1 cellular context compared by ENCODE assay signal in the genomic region with DNA sequence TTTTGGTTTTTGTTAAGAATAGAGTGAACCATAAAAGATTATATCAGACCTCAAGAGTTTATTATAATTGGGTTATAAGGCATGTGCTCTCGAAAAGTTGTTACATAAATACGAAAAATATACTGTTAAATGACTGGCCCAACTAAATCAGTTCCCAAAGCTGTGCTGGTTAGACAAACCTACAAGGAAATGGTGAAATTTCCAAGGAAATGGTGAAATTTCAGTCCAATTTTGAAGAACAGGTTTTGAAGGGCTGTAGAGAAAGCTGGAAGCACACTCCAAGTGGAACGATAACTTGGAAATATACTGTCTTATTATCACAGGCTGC.
TF ChIP-seq lines count a peak whose summit lies in the region.

No MANE protein-coding gene starts in this region.

TF ChIP-seq in K562, 482 proteins besides CTCF, POLR2A, EP300 and RAD21:
- TF ChIP-seq, protein P1, sequence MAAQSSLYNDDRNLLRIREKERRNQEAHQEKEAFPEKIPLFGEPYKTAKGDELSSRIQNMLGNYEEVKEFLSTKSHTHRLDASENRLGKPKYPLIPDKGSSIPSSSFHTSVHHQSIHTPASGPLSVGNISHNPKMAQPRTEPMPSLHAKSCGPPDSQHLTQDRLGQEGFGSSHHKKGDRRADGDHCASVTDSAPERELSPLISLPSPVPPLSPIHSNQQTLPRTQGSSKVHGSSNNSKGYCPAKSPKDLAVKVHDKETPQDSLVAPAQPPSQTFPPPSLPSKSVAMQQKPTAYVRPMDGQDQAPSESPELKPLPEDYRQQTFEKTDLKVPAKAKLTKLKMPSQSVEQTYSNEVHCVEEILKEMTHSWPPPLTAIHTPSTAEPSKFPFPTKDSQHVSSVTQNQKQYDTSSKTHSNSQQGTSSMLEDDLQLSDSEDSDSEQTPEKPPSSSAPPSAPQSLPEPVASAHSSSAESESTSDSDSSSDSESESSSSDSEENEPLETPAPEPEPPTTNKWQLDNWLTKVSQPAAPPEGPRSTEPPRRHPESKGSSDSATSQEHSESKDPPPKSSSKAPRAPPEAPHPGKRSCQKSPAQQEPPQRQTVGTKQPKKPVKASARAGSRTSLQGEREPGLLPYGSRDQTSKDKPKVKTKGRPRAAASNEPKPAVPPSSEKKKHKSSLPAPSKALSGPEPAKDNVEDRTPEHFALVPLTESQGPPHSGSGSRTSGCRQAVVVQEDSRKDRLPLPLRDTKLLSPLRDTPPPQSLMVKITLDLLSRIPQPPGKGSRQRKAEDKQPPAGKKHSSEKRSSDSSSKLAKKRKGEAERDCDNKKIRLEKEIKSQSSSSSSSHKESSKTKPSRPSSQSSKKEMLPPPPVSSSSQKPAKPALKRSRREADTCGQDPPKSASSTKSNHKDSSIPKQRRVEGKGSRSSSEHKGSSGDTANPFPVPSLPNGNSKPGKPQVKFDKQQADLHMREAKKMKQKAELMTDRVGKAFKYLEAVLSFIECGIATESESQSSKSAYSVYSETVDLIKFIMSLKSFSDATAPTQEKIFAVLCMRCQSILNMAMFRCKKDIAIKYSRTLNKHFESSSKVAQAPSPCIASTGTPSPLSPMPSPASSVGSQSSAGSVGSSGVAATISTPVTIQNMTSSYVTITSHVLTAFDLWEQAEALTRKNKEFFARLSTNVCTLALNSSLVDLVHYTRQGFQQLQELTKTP (IDR thresholded peaks at IDR 0.05; ENCODE audit: low read depth in 1 of 2, partially characterized antibody in 2 of 2) = peak in 1 of 2 experiments; percentile 22
- 0 out of 2 replicates have a peak, but pooled peaks have one; percentile 7 for TF ChIP-seq ELF4 (CRISPR knock-in tag; IDR thresholded peaks at IDR 0.05)
- peak; percentile 24; the same call in 1 of the 2 replicates for TF ChIP-seq ZNF583 (CRISPR knock-in tag; IDR thresholded peaks at IDR 0.05)
- TF ChIP-seq, protein P2, sequence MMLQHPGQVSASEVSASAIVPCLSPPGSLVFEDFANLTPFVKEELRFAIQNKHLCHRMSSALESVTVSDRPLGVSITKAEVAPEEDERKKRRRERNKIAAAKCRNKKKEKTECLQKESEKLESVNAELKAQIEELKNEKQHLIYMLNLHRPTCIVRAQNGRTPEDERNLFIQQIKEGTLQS (IDR thresholded peaks at IDR 0.05) = 0 out of 2 replicates have a peak, but pooled peaks have one; percentile 6
- TF ChIP-seq, protein P2 (CRISPR knock-in tag; conservative IDR thresholded peaks at IDR 0.05) = no peak
- TF ChIP-seq, protein P3, sequence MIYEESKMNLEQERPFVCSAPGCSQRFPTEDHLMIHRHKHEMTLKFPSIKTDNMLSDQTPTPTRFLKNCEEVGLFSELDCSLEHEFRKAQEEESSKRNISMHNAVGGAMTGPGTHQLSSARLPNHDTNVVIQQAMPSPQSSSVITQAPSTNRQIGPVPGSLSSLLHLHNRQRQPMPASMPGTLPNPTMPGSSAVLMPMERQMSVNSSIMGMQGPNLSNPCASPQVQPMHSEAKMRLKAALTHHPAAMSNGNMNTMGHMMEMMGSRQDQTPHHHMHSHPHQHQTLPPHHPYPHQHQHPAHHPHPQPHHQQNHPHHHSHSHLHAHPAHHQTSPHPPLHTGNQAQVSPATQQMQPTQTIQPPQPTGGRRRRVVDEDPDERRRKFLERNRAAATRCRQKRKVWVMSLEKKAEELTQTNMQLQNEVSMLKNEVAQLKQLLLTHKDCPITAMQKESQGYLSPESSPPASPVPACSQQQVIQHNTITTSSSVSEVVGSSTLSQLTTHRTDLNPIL (CRISPR knock-in tag; IDR thresholded peaks at IDR 0.05) = no peak
- no peak for TF ChIP-seq SIN3A (IDR thresholded peaks at IDR 0.05; ENCODE audit: borderline replicate concordance in 2 of 2, control insufficient read depth in 1 of 2, low read depth in 2 of 2, low read length in 2 of 2)
- 0 out of 2 replicates have a peak, but pooled peaks have one; percentile 4 for TF ChIP-seq BACH1 (tag; IDR thresholded peaks at IDR 0.05)
- TF ChIP-seq MIER1 (IDR thresholded peaks at IDR 0.05; ENCODE audit: low read depth) = 0 out of 2 replicates have a peak, but pooled peaks have one; percentile 29
- no peak for TF ChIP-seq CEBPG (CRISPR knock-in tag; IDR thresholded peaks at IDR 0.05)
- TF ChIP-seq CEBPG (tag; conservative IDR thresholded peaks at IDR 0.05 in 1 of 2, IDR thresholded peaks at IDR 0.05 in 1 of 2) = peak; percentile 58 to 59; a peak in 3 of 4 replicates
- TF ChIP-seq, protein P4, sequence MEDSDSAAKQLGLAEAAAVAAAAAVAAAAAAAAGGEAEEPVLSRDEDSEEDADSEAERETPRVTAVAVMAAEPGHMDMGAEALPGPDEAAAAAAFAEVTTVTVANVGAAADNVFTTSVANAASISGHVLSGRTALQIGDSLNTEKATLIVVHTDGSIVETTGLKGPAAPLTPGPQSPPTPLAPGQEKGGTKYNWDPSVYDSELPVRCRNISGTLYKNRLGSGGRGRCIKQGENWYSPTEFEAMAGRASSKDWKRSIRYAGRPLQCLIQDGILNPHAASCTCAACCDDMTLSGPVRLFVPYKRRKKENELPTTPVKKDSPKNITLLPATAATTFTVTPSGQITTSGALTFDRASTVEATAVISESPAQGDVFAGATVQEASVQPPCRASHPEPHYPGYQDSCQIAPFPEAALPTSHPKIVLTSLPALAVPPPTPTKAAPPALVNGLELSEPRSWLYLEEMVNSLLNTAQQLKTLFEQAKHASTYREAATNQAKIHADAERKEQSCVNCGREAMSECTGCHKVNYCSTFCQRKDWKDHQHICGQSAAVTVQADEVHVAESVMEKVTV (CRISPR knock-in tag; IDR thresholded peaks at IDR 0.05) = 0 out of 2 replicates have a peak, but pooled peaks have one; percentile 17
- TF ChIP-seq ILF3 (IDR thresholded peaks at IDR 0.05; ENCODE audit: borderline replicate concordance) = no peak
- 0 out of 2 replicates have a peak, but pooled peaks have one; percentile 40 for TF ChIP-seq ZNF75A (CRISPR knock-in tag; IDR thresholded peaks at IDR 0.05)
- TF ChIP-seq TRIM28 (IDR thresholded peaks at IDR 0.05) = no peak
- TF ChIP-seq, protein P5, sequence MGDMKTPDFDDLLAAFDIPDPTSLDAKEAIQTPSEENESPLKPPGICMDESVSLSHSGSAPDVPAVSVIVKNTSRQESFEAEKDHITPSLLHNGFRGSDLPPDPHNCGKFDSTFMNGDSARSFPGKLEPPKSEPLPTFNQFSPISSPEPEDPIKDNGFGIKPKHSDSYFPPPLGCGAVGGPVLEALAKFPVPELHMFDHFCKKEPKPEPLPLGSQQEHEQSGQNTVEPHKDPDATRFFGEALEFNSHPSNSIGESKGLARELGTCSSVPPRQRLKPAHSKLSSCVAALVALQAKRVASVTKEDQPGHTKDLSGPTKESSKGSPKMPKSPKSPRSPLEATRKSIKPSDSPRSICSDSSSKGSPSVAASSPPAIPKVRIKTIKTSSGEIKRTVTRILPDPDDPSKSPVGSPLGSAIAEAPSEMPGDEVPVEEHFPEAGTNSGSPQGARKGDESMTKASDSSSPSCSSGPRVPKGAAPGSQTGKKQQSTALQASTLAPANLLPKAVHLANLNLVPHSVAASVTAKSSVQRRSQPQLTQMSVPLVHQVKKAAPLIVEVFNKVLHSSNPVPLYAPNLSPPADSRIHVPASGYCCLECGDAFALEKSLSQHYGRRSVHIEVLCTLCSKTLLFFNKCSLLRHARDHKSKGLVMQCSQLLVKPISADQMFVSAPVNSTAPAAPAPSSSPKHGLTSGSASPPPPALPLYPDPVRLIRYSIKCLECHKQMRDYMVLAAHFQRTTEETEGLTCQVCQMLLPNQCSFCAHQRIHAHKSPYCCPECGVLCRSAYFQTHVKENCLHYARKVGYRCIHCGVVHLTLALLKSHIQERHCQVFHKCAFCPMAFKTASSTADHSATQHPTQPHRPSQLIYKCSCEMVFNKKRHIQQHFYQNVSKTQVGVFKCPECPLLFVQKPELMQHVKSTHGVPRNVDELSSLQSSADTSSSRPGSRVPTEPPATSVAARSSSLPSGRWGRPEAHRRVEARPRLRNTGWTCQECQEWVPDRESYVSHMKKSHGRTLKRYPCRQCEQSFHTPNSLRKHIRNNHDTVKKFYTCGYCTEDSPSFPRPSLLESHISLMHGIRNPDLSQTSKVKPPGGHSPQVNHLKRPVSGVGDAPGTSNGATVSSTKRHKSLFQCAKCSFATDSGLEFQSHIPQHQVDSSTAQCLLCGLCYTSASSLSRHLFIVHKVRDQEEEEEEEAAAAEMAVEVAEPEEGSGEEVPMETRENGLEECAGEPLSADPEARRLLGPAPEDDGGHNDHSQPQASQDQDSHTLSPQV (IDR thresholded peaks at IDR 0.05) = 0 out of 2 replicates have a peak, but pooled peaks have one; percentile 9
- TF ChIP-seq ZNF551 (CRISPR knock-in tag; IDR thresholded peaks at IDR 0.05) = no peak
- TF ChIP-seq, protein P6, sequence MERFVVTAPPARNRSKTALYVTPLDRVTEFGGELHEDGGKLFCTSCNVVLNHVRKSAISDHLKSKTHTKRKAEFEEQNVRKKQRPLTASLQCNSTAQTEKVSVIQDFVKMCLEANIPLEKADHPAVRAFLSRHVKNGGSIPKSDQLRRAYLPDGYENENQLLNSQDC (CRISPR knock-in tag; IDR thresholded peaks at IDR 0.05) = no peak
- TF ChIP-seq SMAD4 (CRISPR knock-in tag; conservative IDR thresholded peaks at IDR 0.05) = peak; percentile 12; the same call in 1 of the 2 replicates
- peak; percentile 13; the same call in 1 of the 2 replicates for TF ChIP-seq CEBPB (tag; IDR thresholded peaks at IDR 0.05)
- TF ChIP-seq, protein P7, sequence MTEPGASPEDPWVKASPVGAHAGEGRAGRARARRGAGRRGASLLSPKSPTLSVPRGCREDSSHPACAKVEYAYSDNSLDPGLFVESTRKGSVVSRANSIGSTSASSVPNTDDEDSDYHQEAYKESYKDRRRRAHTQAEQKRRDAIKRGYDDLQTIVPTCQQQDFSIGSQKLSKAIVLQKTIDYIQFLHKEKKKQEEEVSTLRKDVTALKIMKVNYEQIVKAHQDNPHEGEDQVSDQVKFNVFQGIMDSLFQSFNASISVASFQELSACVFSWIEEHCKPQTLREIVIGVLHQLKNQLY (CRISPR knock-in tag; conservative IDR thresholded peaks at IDR 0.05) = 0 out of 4 replicates have a peak, but pooled peaks of 1 of the 2 experiments have one; percentile 60
